Comparison of ENCODE assay signal across 12 cellular contexts in the genomic region with DNA sequence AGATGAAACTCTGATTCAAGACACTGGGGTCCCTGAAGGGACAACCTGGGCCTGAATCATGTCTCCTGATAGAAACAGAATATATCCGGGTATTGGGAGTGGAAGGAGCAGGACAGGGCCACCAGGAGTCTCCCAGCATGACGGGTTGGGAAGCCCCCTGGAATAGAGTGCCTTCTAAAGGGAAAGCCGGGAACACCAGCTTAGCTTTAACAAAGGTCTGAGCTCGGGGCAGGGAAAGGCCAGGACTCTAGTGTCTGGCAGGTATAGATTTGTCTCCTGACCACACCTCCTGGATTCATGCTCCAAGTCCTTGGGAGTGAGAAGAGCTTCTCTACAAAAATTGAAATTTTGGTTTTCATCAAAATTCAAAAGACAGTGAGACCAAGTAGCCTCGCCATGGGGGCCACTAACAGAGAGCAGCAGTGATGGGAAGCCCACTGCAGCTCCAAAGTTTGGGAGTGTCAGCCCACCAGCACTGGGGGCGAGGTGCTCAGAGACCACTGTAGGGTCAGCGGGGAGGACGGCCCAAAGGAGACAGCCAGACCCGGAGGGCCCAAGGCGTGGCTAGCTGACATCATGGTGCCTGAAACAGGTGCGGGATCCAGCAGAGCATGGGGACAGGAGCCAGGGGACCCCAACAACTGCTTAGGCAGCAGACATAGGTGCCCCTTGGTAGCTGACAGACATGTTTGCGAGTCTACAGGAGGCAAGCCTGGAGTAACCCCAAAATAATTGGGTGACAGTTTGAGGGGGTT.
"Had no signal": no experiment of that assay in that cellular context is flagged by ENCODE, and none has a peak within 500 bp of the region (broad histone marks: within the 10 kb centered on the region; RNA-seq: fewer than 3 reads in every experiment).

No MANE protein-coding gene starts in this region.

- H3K9me3 ChIP-seq: tibial nerve, vagina had no signal

- H3K27ac ChIP-seq: epithelial cell of prostate, tibial nerve, vagina had no signal

- H3K27me3 ChIP-seq: tibial nerve, vagina had no signal

- ATAC-seq: activated CD8-positive, alpha-beta T cell treated with anti-CD3 and anti-CD28 coated beads, Interleukin-2, amount 10 ng/mL, durations not matched to agents 7 days and 5 days had no signal

- H3K4me1 ChIP-seq: tibial nerve, vagina had no signal

- H3K4me3 ChIP-seq: tibial nerve, vagina had no signal

- H3K36me3 ChIP-seq: tibial nerve, vagina had no signal

- DNase-seq: activated CD4-positive, alpha-beta T cell treated with anti-CD3 and anti-CD28 coated beads, Interleukin-2, amount 10 ng/mL, durations not matched to agents 24 days and 14 days; activated CD8-positive, alpha-beta T cell treated with anti-CD3 and anti-CD28 coated beads, Interleukin-2, amount 10 ng/mL, durations not matched to agents 7 days and 5 days; amniotic stem cell; central memory CD4-positive, alpha-beta T cell; effector memory CD4-positive, alpha-beta T cell; immature natural killer cell; nephron progenitor cell; stimulated activated CD4-positive, alpha-beta T cell treated with anti-CD3 and anti-CD28 coated beads, Interleukin-12 subunit alpha, Interleukin-12 subunit beta, amount 100 ng/mL, for 4 hours; stimulated activated CD4-positive, alpha-beta T cell treated with anti-CD3 and anti-CD28 coated beads, Interleukin-2, amount 100 ng/mL, for 24 hours had no signal
